ENCODE assay signal across 20 cellular contexts in genomic region chr1:109716121-109716520, GRCh38. TPM values are rescaled to one million over a fixed set of nuclear protein-coding genes. Genes with fewer than 3 reads are reported as not detected.
"Had no signal": no experiment of that assay in that cellular context is flagged by ENCODE, and none has a peak within 500 bp of the region (broad histone marks: within the 10 kb centered on the region; RNA-seq: fewer than 3 reads in every experiment).

No MANE protein-coding gene starts in this region.

- H3K4me1 ChIP-seq: pancreas had no signal

- H3K4me3 ChIP-seq: pancreas, skin epidermis, stomach, thyroid gland had no signal

- H3K27ac Mint-ChIP-seq: activated CD8-positive, alpha-beta T cell treated with anti-CD3 and anti-CD28 coated beads for 36 hours; activated naive CD8-positive, alpha-beta T cell treated with anti-CD3 and anti-CD28 coated beads for 36 hours; activated T-cell treated with anti-CD3 and anti-CD28 coated beads, Interleukin-2, amount 50 U/mL, for 72 hours; immature natural killer cell; memory B cell had no signal

- ATAC-seq: activated CD8-positive, alpha-beta T cell treated with anti-CD3 and anti-CD28 coated beads for 36 hours; activated T-cell treated with anti-CD3 and anti-CD28 coated beads, Interleukin-2, amount 50 U/mL, for 72 hours; left colon; pancreas had no signal

- H3K9me3 ChIP-seq: pancreas, stomach, thyroid gland had no signal

- H3K27me3 ChIP-seq: pancreas, thyroid gland had no signal

- H3K36me3 ChIP-seq: pancreas, stomach, thyroid gland had no signal

- H3K9me3 Mint-ChIP-seq: activated CD8-positive, alpha-beta T cell treated with anti-CD3 and anti-CD28 coated beads for 36 hours; activated naive CD8-positive, alpha-beta T cell treated with anti-CD3 and anti-CD28 coated beads for 36 hours; activated T-cell treated with anti-CD3 and anti-CD28 coated beads, Interleukin-2, amount 50 U/mL, for 72 hours; immature natural killer cell; memory B cell had no signal

- H3K4me3 Mint-ChIP-seq: activated CD8-positive, alpha-beta T cell treated with anti-CD3 and anti-CD28 coated beads for 36 hours; activated naive CD8-positive, alpha-beta T cell treated with anti-CD3 and anti-CD28 coated beads for 36 hours; activated T-cell treated with anti-CD3 and anti-CD28 coated beads, Interleukin-2, amount 50 U/mL, for 72 hours; immature natural killer cell; memory B cell; nephron had no signal

- DNase-seq: activated CD4-positive, CD25-positive, alpha-beta regulatory T cell treated with anti-CD3 and anti-CD28 coated beads, Interleukin-2, amount 50 U/mL, for 72 hours; activated CD8-positive, alpha-beta memory T cell treated with anti-CD3 and anti-CD28 coated beads, Interleukin-2, amount 50 U/mL, for 4 hours; activated CD8-positive, alpha-beta T cell treated with anti-CD3 and anti-CD28 coated beads for 36 hours; activated gamma-delta T cell treated with Interleukin-2 at 50 U/mL for 16 hours; activated naive CD8-positive, alpha-beta T cell treated with anti-CD3 and anti-CD28 coated beads for 36 hours; activated T-cell treated with anti-CD3 and anti-CD28 coated beads, Interleukin-2, amount 50 U/mL, for 72 hours; foreskin fibroblast; glutamatergic neuron; immature natural killer cell; left colon; pancreas; stimulated activated CD4-positive, alpha-beta T cell treated with anti-CD3 and anti-CD28 coated beads, Interleukin-4, amount 100 ng/mL, for 4 hours; stomach; thyroid gland had no signal

- H3K36me3 Mint-ChIP-seq: activated naive CD8-positive, alpha-beta T cell treated with anti-CD3 and anti-CD28 coated beads for 36 hours; immature natural killer cell had no signal

- H3K27ac ChIP-seq: pancreas, thyroid gland had no signal

- H3K4me1 Mint-ChIP-seq: immature natural killer cell had no signal

RNA-seq across cellular contexts. Expression of gene GSTM5, which starts 4.1 kb away (rescaled TPM):
- total RNA-seq: dermis microvascular lymphatic vessel endothelial cell had no signal

RNA-seq across cellular contexts. Expression of gene GSTM1, which starts 28.5 kb away (rescaled TPM):
- total RNA-seq: activated naive CD8-positive, alpha-beta T cell treated with anti-CD3 and anti-CD28 coated beads for 36 hours; dermis microvascular lymphatic vessel endothelial cell; esophagus mucosa; left colon had no signal

RNA-seq across cellular contexts. Expression of gene EPS8L3, which starts 47.6 kb away (rescaled TPM):
- total RNA-seq: activated CD8-positive, alpha-beta T cell treated with anti-CD3 and anti-CD28 coated beads for 36 hours; activated naive CD8-positive, alpha-beta T cell treated with anti-CD3 and anti-CD28 coated beads for 36 hours; activated T-cell treated with anti-CD3 and anti-CD28 coated beads, Interleukin-2, amount 50 U/mL, for 72 hours; cerebellum; dermis microvascular lymphatic vessel endothelial cell; esophagus mucosa; thyroid gland had no signal
